In genomic region chr1:78142731-78143130, GRCh38 we compare ENCODE assay signal across 12 cellular contexts.
DNase-seq lines count a peak whose midpoint lies in the region; ATAC-seq, FAIRE-seq and TF ChIP-seq lines count a peak whose summit lies in the region.
"Had no signal": no experiment of that assay in that cellular context is flagged by ENCODE, and none has a peak within 500 bp of the region (broad histone marks: within the 10 kb centered on the region; RNA-seq: fewer than 3 reads in every experiment).

No MANE protein-coding gene starts in this region.

- H3K27ac ChIP-seq in BLaER1 treated with 17β-estradiol and CSF1 and Interleukin-3, amounts not matched to agents 10 nM and 100 nM = no peak overlapping the region
- peak overlapping the region; percentile 23 for H3K27ac ChIP-seq in colonic mucosa
- H3K27ac ChIP-seq: sigmoid colon had no signal

- DNase-seq in GM19239 (ENCODE audit: insufficient read length, low spot score) = no peak
- no peak for DNase-seq in colonic mucosa
- no peak for DNase-seq in OCI-M1 (lab: John Stamatoyannopoulos, UW)
- DNase-seq: body of pancreas, mammary epithelial cell, MG63, sigmoid colon had no signal

- peak overlapping the region in 10 of 11 experiments; percentile 7 to 50 (median 21); a peak in 15 of 22 replicates for H3K4me2 ChIP-seq in BLaER1 treated with 17β-estradiol and CSF1 and Interleukin-3, amounts not matched to agents 10 nM and 100 nM

- H3K4me3 ChIP-seq in BLaER1 treated with 17β-estradiol and CSF1 and Interleukin-3, amounts not matched to agents 10 nM and 100 nM = no peak overlapping the region
- H3K4me3 ChIP-seq in colonic mucosa = no peak overlapping the region
- H3K4me3 ChIP-seq: body of pancreas, MG63, sigmoid colon had no signal

- 0 out of 22 replicates have a peak overlapping the region, but pooled peaks of 1 of the 11 experiments have one; percentile 4 for H3K9ac ChIP-seq in BLaER1 treated with 17β-estradiol and CSF1 and Interleukin-3, amounts not matched to agents 10 nM and 100 nM
- no peak overlapping the region for H3K9ac ChIP-seq in colonic mucosa (ENCODE audit: low read depth in 2 of 2, low read length in 2 of 2)

- H3K36me3 ChIP-seq in BLaER1 treated with 17β-estradiol and CSF1 and Interleukin-3, amounts not matched to agents 10 nM and 100 nM = no peaks in the 10 kb centered on the region
- no peaks in the 10 kb centered on the region for H3K36me3 ChIP-seq in colonic mucosa
- H3K36me3 ChIP-seq: MG63, sigmoid colon had no signal

- H3K4me1 ChIP-seq in BLaER1 treated with 17β-estradiol and CSF1 and Interleukin-3, amounts not matched to agents 10 nM and 100 nM = peaks cover 0 to 8% (median 0%) of the 10 kb centered on the region in 10 experiments; a peak in 4 of 20 replicates
- no peaks in the 10 kb centered on the region for H3K4me1 ChIP-seq in colonic mucosa
- H3K4me1 ChIP-seq: sigmoid colon had no signal

- no peaks in the 10 kb centered on the region for H3K27me3 ChIP-seq in BLaER1 treated with 17β-estradiol and CSF1 and Interleukin-3, amounts not matched to agents 10 nM and 100 nM
- H3K27me3 ChIP-seq in colonic mucosa = no peaks in the 10 kb centered on the region
- H3K27me3 ChIP-seq: body of pancreas, MG63, sigmoid colon had no signal

- no peak for TF ChIP-seq CTCF in colonic mucosa (IDR thresholded peaks at IDR 0.05)

- peak; percentile 9 for ATAC-seq in HG03196 (IDR thresholded peaks at IDR 0.05; ENCODE audit: unreplicated experiment)
- no peak for ATAC-seq in HG03159 (IDR thresholded peaks at IDR 0.05; ENCODE audit: unreplicated experiment)
- no peak for ATAC-seq in GM21576 (IDR thresholded peaks at IDR 0.05; ENCODE audit: unreplicated experiment)
- ATAC-seq in GM21423 (IDR thresholded peaks at IDR 0.05; ENCODE audit: unreplicated experiment) = no peak
- ATAC-seq: body of pancreas had no signal

- no peaks in the 10 kb centered on the region for H4K20me1 ChIP-seq in BLaER1 treated with 17β-estradiol and CSF1 and Interleukin-3, amounts not matched to agents 10 nM and 100 nM

- no peaks in the 10 kb centered on the region for H3K9me3 ChIP-seq in BLaER1 treated with 17β-estradiol and CSF1 and Interleukin-3, amounts not matched to agents 10 nM and 100 nM (replicated peaks in 1 of 11)
- no peaks in the 10 kb centered on the region for H3K9me3 ChIP-seq in colonic mucosa
- H3K9me3 ChIP-seq: body of pancreas, MG63, sigmoid colon had no signal

- intact Hi-C loops in colonic mucosa (cut with DNase I) = no loop called here

- FAIRE-seq in GM19239 (lab: Jason Lieb, UNC) = peak; percentile 45
